21 cellular contexts compared by ENCODE assay signal in genomic region chr2:195608768-195609454, GRCh38. TPM values are rescaled to one million over a fixed set of nuclear protein-coding genes. Genes with fewer than 3 reads are reported as not detected.
A peak's percentile ranks its signal among the peaks of the same experiment; 100 is the strongest.
DNase-seq lines count a peak whose midpoint lies in the region; ATAC-seq and TF ChIP-seq lines count a peak whose summit lies in the region.
"Had no signal": no experiment of that assay in that cellular context is flagged by ENCODE, and none has a peak within 500 bp of the region (broad histone marks: within the 10 kb centered on the region; RNA-seq: fewer than 3 reads in every experiment).

No MANE protein-coding gene starts in this region.

- no peak overlapping the region for H2BK120ac ChIP-seq in H9 (ENCODE audit: low read depth, low read length, poor library complexity, severe bottlenecking)

- H2BK5ac ChIP-seq in H9 (ENCODE audit: insufficient read length, low read length), result no peak overlapping the region

- H3K9me3 Mint-ChIP-seq in H9, result no peaks in the 10 kb centered on the region
- H3K9me3 Mint-ChIP-seq in stimulated activated effector memory CD8-positive, alpha-beta T cell treated with anti-CD3 and anti-CD28 coated beads, Interleukin-12 subunit alpha, Interleukin-12 subunit beta, amount 100 ng/mL, for 72 hours, result no peaks in the 10 kb centered on the region
- H3K9me3 Mint-ChIP-seq: immature natural killer cell, type B pancreatic cell had no signal

- no peaks in the 10 kb centered on the region; a peak in 1 of 7 replicates for H3K36me3 Mint-ChIP-seq in H9 (ENCODE audit: insufficient read depth in 1 of 3, low read depth in 3 of 3)
- H3K36me3 Mint-ChIP-seq in stimulated activated effector memory CD8-positive, alpha-beta T cell treated with anti-CD3 and anti-CD28 coated beads, Interleukin-12 subunit alpha, Interleukin-12 subunit beta, amount 100 ng/mL, for 72 hours, result no peaks in the 10 kb centered on the region
- H3K36me3 Mint-ChIP-seq: immature natural killer cell, type B pancreatic cell had no signal

- intact Hi-C loops in stomach (cut with DNase I; ENCODE audit: low total_unique reads), result no loop called here

- WGBS in H9 (ENCODE audit: extremely low coverage, insufficient read length, low lambda C conversion rate), result no CpG with 5 or more reads among the region's 7 CpGs
- 74 to 89% (median 88%) methylated on average over 7 of the region's 7 CpGs for WGBS in stomach, 5 donors

- TF ChIP-seq EP300 in stomach (IDR thresholded peaks at IDR 0.05), result no peak

- no peak overlapping the region for H3K23ac ChIP-seq in H9 (ENCODE audit: insufficient read length, low read depth, low read length)

- no peak overlapping the region for H4K5ac ChIP-seq in H9 (ENCODE audit: insufficient read length, low read depth, low read length)

- H3K27me3 Mint-ChIP-seq in H9 (ENCODE audit: low read depth), result no peaks in the 10 kb centered on the region

- TF ChIP-seq CTCF in H9 (conservative IDR thresholded peaks at IDR 0.05) (no peak), OCI-LY3 (IDR thresholded peaks at IDR 0.05; ENCODE audit: low read depth, low read length) (no peak), stomach (IDR thresholded peaks at IDR 0.05) (no peak)

- no peak overlapping the region for H3K9ac ChIP-seq in H9 (ENCODE audit: extremely low read depth, insufficient read length, low read length)
- peak overlapping the region; percentile 18; the same call in 1 of the 2 replicates for H3K9ac ChIP-seq in OCI-LY3 (ENCODE audit: low read length)

- H3K79me1 ChIP-seq in H9 (ENCODE audit: insufficient read depth, low read depth, low read length, poor library complexity, severe bottlenecking), result no peaks in the 10 kb centered on the region

- ATAC-seq in stimulated activated effector memory CD8-positive, alpha-beta T cell treated with anti-CD3 and anti-CD28 coated beads, Interleukin-12 subunit alpha, Interleukin-12 subunit beta, amount 100 ng/mL, for 72 hours, result peak; percentile 56
- ATAC-seq: HCT116, HepG2, left colon had no signal

- H3T11ph ChIP-seq in H9 (ENCODE audit: low read length), result no peak overlapping the region

- H3K4ac ChIP-seq in H9 (ENCODE audit: low read depth, low read length), result no peak overlapping the region

- H2BK20ac ChIP-seq in H9 (ENCODE audit: low read depth, low read length, poor library complexity, severe bottlenecking), result peak overlapping the region; percentile 7

- peak overlapping the region in 1 of 3 experiments; percentile 70; a peak in 4 of 7 replicates for H3K27ac Mint-ChIP-seq in H9
- H3K27ac Mint-ChIP-seq in stimulated activated effector memory CD8-positive, alpha-beta T cell treated with anti-CD3 and anti-CD28 coated beads, Interleukin-12 subunit alpha, Interleukin-12 subunit beta, amount 100 ng/mL, for 72 hours, result peak overlapping the region; percentile 29
- H3K27ac Mint-ChIP-seq: type B pancreatic cell had no signal

- no peaks in the 10 kb centered on the region for H4K20me1 ChIP-seq in H9 (ENCODE audit: control insufficient read depth, insufficient read depth, insufficient read length)
- H4K20me1 ChIP-seq in OCI-LY3 (ENCODE audit: insufficient read depth, low read length), result no peaks in the 10 kb centered on the region

- H3K4me3 Mint-ChIP-seq in H9, result no peak overlapping the region
- H3K4me3 Mint-ChIP-seq in stimulated activated effector memory CD8-positive, alpha-beta T cell treated with anti-CD3 and anti-CD28 coated beads, Interleukin-12 subunit alpha, Interleukin-12 subunit beta, amount 100 ng/mL, for 72 hours, result no peak overlapping the region
- H3K4me3 Mint-ChIP-seq: immature natural killer cell, type B pancreatic cell had no signal

- H2BK12ac ChIP-seq in H9 (ENCODE audit: insufficient read length, low read depth, low read length), result no peak overlapping the region

- TF ChIP-seq POLR2A in stomach (IDR thresholded peaks at IDR 0.05), result no peak

- H3K4me2 ChIP-seq in H9 (ENCODE audit: insufficient read depth, insufficient read length, low read length), result no peak overlapping the region
- peak overlapping the region; percentile 71 for H3K4me2 ChIP-seq in OCI-LY3 (ENCODE audit: low read length)

- H3K18ac ChIP-seq in H9 (ENCODE audit: insufficient read length, low read depth, low read length), result no peak overlapping the region

- H3K4me3 ChIP-seq in OCI-LY3 (ENCODE audit: low read length) (peak overlapping the region; percentile 49; the same call in 1 of the 2 replicates), stomach (no peak overlapping the region)
- H3K4me3 ChIP-seq: skin epidermis had no signal

- H3K4me1 ChIP-seq in H9 (ENCODE audit: insufficient read depth, low read length) (no peaks in the 10 kb centered on the region; the same call in 1 of the 2 replicates), OCI-LY3 (ENCODE audit: low read length) (peaks cover 39% of the 10 kb centered on the region), stomach (peaks cover 0 to 10% (median 9%) of the 10 kb centered on the region in 4 donors)

- H2AFZ ChIP-seq in H9 (ENCODE audit: low read length) (no peak overlapping the region), OCI-LY3 (ENCODE audit: low read depth, low read length) (peak overlapping the region; percentile 74; the same call in 1 of the 2 replicates)

- no peak overlapping the region for H4K91ac ChIP-seq in H9 (ENCODE audit: insufficient read length, low read depth, low read length)

- H3K27me3 ChIP-seq in H9 (ENCODE audit: insufficient read depth, low read length) (no peaks in the 10 kb centered on the region), OCI-LY3 (ENCODE audit: low read depth, low read length) (no peaks in the 10 kb centered on the region), stomach (no peaks in the 10 kb centered on the region)

- H3K23me2 ChIP-seq in H9 (ENCODE audit: insufficient read length, low read depth, low read length, poor library complexity, severe bottlenecking), result no peaks in the 10 kb centered on the region

- no peak overlapping the region for H3K27ac ChIP-seq in H9 (ENCODE audit: insufficient read length, low read depth, low read length)
- peak overlapping the region; percentile 21; the same call in 1 of the 2 replicates for H3K27ac ChIP-seq in OCI-LY3 (ENCODE audit: low read length)
- no peak overlapping the region for H3K27ac ChIP-seq in stomach

- peaks cover 60 to 70% of the 10 kb centered on the region in 2 experiments for H3K4me1 Mint-ChIP-seq in H9
- peaks cover 9% of the 10 kb centered on the region for H3K4me1 Mint-ChIP-seq in stimulated activated effector memory CD8-positive, alpha-beta T cell treated with anti-CD3 and anti-CD28 coated beads, Interleukin-12 subunit alpha, Interleukin-12 subunit beta, amount 100 ng/mL, for 72 hours
- H3K4me1 Mint-ChIP-seq: immature natural killer cell had no signal

- no peak overlapping the region for H2BK15ac ChIP-seq in H9 (ENCODE audit: low read depth, low read length)

- no peak overlapping the region for H2AK5ac ChIP-seq in H9 (ENCODE audit: insufficient read length, low read length)

- DNase-seq in H9, result no peak
- DNase-seq in medulla oblongata (ENCODE audit: extremely low spot score), result peak; percentile 18
- no peak for DNase-seq in stimulated activated effector memory CD8-positive, alpha-beta T cell treated with anti-CD3 and anti-CD28 coated beads, Interleukin-12 subunit alpha, Interleukin-12 subunit beta, amount 100 ng/mL, for 72 hours (ENCODE audit: low spot score in 2 of 2)
- DNase-seq in NCI-H2227 (lab: John Stamatoyannopoulos, UW; ENCODE audit: unreplicated experiment), result no peak
- no peak for DNase-seq in hepatic stellate cell (ENCODE audit: low spot score)
- no peak for DNase-seq in stomach
- DNase-seq: activated CD4-positive, alpha-beta T cell treated with anti-CD3 and anti-CD28 coated beads for 1 hour; activated gamma-delta T cell treated with Interleukin-2 at 50 U/mL for 16 hours; hypothalamus; immature natural killer cell; left colon; mesenchymal stem cell; NCI-H1105 treated with DMSO at 0.1 percent for 48 hours; NCI-H2029; NCI-H345; RPMI8226 had no signal

- H3K9me3 ChIP-seq in H9 (ENCODE audit: control insufficient read depth, low read depth, low read length) (no peaks in the 10 kb centered on the region), OCI-LY3 (ENCODE audit: insufficient read depth, low read length) (no peaks in the 10 kb centered on the region), stomach (no peaks in the 10 kb centered on the region)

- H3K36me3 ChIP-seq in OCI-LY3 (replicated peaks; ENCODE audit: low read depth, low read length), result no peaks in the 10 kb centered on the region
- no peaks in the 10 kb centered on the region for H3K36me3 ChIP-seq in stomach

- no peak overlapping the region for H4K8ac ChIP-seq in H9 (replicated peaks; ENCODE audit: insufficient read length, low read depth, low read length)

- no peak overlapping the region for H3K14ac ChIP-seq in H9 (ENCODE audit: insufficient read depth, low read length)

- H3K56ac ChIP-seq in H9 (ENCODE audit: insufficient read length, low read depth, low read length), result no peak overlapping the region

- H3K79me2 ChIP-seq in H9 (ENCODE audit: insufficient read depth, low read length) (no peaks in the 10 kb centered on the region; the same call in 1 of the 2 replicates), OCI-LY3 (ENCODE audit: low read length) (no peaks in the 10 kb centered on the region)

RNA-seq across cellular contexts. Expression of gene SLC39A10, which starts 48.1 kb away (rescaled TPM):
- total RNA-seq in H9 (2021) (156 and 161 TPM in 2 replicates), stomach (10 to 100 TPM in 1 of 5 donors, 1 to 10 TPM in 3, under 1 TPM in 1; 0.58 to 22.0 (median 5.3) TPM)
- polyA plus RNA-seq in stomach, result 1 to 10 TPM in 1 of 3 donors, under 1 TPM in 2; 0.15 to 2.7 (median 0.93) TPM
